14 cellular contexts compared by ENCODE assay signal in genomic region chr15:62770752-62771151, GRCh38.
A peak's percentile ranks its signal among the peaks of the same experiment; 100 is the strongest.
DNase-seq lines count a peak whose midpoint lies in the region; ATAC-seq and TF ChIP-seq lines count a peak whose summit lies in the region.
"Had no signal": no experiment of that assay in that cellular context is flagged by ENCODE, and none has a peak within 500 bp of the region (broad histone marks: within the 10 kb centered on the region; RNA-seq: fewer than 3 reads in every experiment).

No MANE protein-coding gene starts in this region.

- H4K8ac ChIP-seq in IMR-90 (ENCODE audit: low read depth in 2 of 2, low read length in 2 of 2) (no peak overlapping the region), mesenchymal stem cell (ENCODE audit: low read length) (no peak overlapping the region)

- peaks cover 3% of the 10 kb centered on the region; the same call in 1 of the 2 replicates for H4K20me1 ChIP-seq in IMR-90 (ENCODE audit: insufficient read depth, low read length)

- H3K14ac ChIP-seq in IMR-90 (replicated peaks; ENCODE audit: low read depth, low read length) = peak overlapping the region; percentile 38; the same call in 1 of the 2 replicates
- no peak overlapping the region for H3K14ac ChIP-seq in mesenchymal stem cell (ENCODE audit: low read length in 2 of 2)

- TF ChIP-seq POLR2A in IMR-90 (IDR thresholded peaks at IDR 0.05; ENCODE audit: low read depth, low read length) = no peak

- peak overlapping the region; percentile 33 for H2AK9ac ChIP-seq in IMR-90 (replicated peaks; ENCODE audit: low read depth, low read length, poor library complexity)

- TF ChIP-seq CTCF in IMR-90 (conservative IDR thresholded peaks at IDR 0.05; ENCODE audit: low read depth, low read length) (no peak), astrocyte of the spinal cord (IDR thresholded peaks at IDR 0.05; ENCODE audit: low read depth, low read length) (no peak)

- H3K27ac ChIP-seq in IMR-90 (ENCODE audit: insufficient read depth, low read length) (no peak overlapping the region), mesenchymal stem cell (ENCODE audit: low read length, poor library complexity, severe bottlenecking) (no peak overlapping the region)
- H3K27ac ChIP-seq: cardiac muscle cell, KMS-11, lower lobe of right lung, pancreas, tibial artery, WERI-Rb-1 had no signal

- dilution Hi-C loops in IMR-90 (cut with HindIII; ENCODE audit: low sequenced_read_pairs, unreplicated experiment) = no loop called here

- H2BK15ac ChIP-seq in IMR-90 (ENCODE audit: low read depth, low read length) (no peak overlapping the region), mesenchymal stem cell (ENCODE audit: low read depth, poor library complexity, severe bottlenecking) (no peak overlapping the region)

- no peak overlapping the region for H3K4ac ChIP-seq in IMR-90 (ENCODE audit: low read depth, low read length)
- no peak overlapping the region for H3K4ac ChIP-seq in mesenchymal stem cell (ENCODE audit: low read depth in 1 of 2, low read length in 2 of 2)

- no peak overlapping the region for H2BK20ac ChIP-seq in IMR-90 (ENCODE audit: low read depth, low read length)

- H3K9ac ChIP-seq in IMR-90 (ENCODE audit: low read depth, low read length) (no peak overlapping the region), mesenchymal stem cell (ENCODE audit: low read length) (peak overlapping the region; percentile 57)
- H3K9ac ChIP-seq: KMS-11 had no signal

- BruUV-seq in IMR-90 (replicated peaks; lab: Mats Ljungman, UMichigan) = no TSS peak

- H3K79me1 ChIP-seq in IMR-90 (ENCODE audit: low read depth in 1 of 2, low read length in 2 of 2) (0 out of 4 replicates have a peak, but pooled peaks cover 0 to 3% of the 10 kb centered on the region in 2 experiments), mesenchymal stem cell (replicated peaks; ENCODE audit: low read length, poor library complexity, severe bottlenecking) (no peaks in the 10 kb centered on the region)

- no peak overlapping the region for H3K23ac ChIP-seq in IMR-90 (ENCODE audit: low read depth, low read length)
- H3K23ac ChIP-seq in mesenchymal stem cell (ENCODE audit: low read length in 2 of 2) = no peak overlapping the region

- no peak overlapping the region for H3K56ac ChIP-seq in IMR-90 (ENCODE audit: extremely low read depth, insufficient read depth, low read length)

- no peak overlapping the region for H2AK5ac ChIP-seq in IMR-90 (ENCODE audit: low read depth, low read length)
- no peak overlapping the region for H2AK5ac ChIP-seq in mesenchymal stem cell (ENCODE audit: low read length, severe bottlenecking)

- H3K18ac ChIP-seq in IMR-90 (ENCODE audit: low read depth, low read length) = no peak overlapping the region
- no peak overlapping the region for H3K18ac ChIP-seq in mesenchymal stem cell (ENCODE audit: low read depth in 1 of 2, low read length in 2 of 2)

- no peak overlapping the region for H2AFZ ChIP-seq in IMR-90 (replicated peaks; ENCODE audit: low read length, poor library complexity)
- H2AFZ ChIP-seq in mesenchymal stem cell (ENCODE audit: low read depth, low read length) = no peak overlapping the region

- no peak overlapping the region for H4K5ac ChIP-seq in IMR-90 (ENCODE audit: low read depth, low read length)

- DNase-seq in AG20443 (ENCODE audit: low spot score) = peak; percentile 82
- DNase-seq in IMR-90 = peak; percentile 94
- peak; percentile 91 for DNase-seq in astrocyte of the spinal cord (ENCODE audit: low read depth, low spot score)
- DNase-seq in mesenchymal stem cell = peak; percentile 88
- no peak for DNase-seq in NAMALWA (ENCODE audit: low spot score)
- no peak for DNase-seq in stimulated activated naive CD8-positive, alpha-beta T cell treated with anti-CD3 and anti-CD28 coated beads, Interleukin-15, Interleukin-2, amounts not matched to agents 100 U/mL and 50 U/mL, for 24 hours
- DNase-seq in COLO829 (ENCODE audit: low spot score) = no peak
- DNase-seq: lower lobe of right lung, pancreas, tibial artery, WERI-Rb-1 had no signal

- H2BK12ac ChIP-seq in mesenchymal stem cell (ENCODE audit: low read length in 2 of 2) = no peak overlapping the region

- H3K36me3 ChIP-seq in IMR-90 (ENCODE audit: control insufficient read depth, insufficient read depth, low read length) = peaks cover 17% of the 10 kb centered on the region
- H3K36me3 ChIP-seq in mesenchymal stem cell (ENCODE audit: control insufficient read depth in 1 of 2, insufficient read depth in 2 of 2, low read depth in 1 of 2, low read length in 2 of 2) = peaks cover 8 to 90% of the 10 kb centered on the region in 2 experiments
- H3K36me3 ChIP-seq: cardiac muscle cell, pancreas had no signal

- H2BK5ac ChIP-seq in IMR-90 (ENCODE audit: low read depth, low read length, poor library complexity, severe bottlenecking) (no peak overlapping the region), mesenchymal stem cell (ENCODE audit: low read depth, low read length, poor library complexity, severe bottlenecking) (no peak overlapping the region)

- TF ChIP-seq RAD21 in IMR-90 (IDR thresholded peaks at IDR 0.05; ENCODE audit: low read length) = no peak; the same call in 1 of the 2 replicates

- H4K91ac ChIP-seq in IMR-90 (ENCODE audit: insufficient read depth, low read depth, low read length) (no peak overlapping the region), mesenchymal stem cell (ENCODE audit: low read length) (no peak overlapping the region)

- H3K4me2 ChIP-seq in IMR-90 (ENCODE audit: low read depth, low read length) (no peak overlapping the region), mesenchymal stem cell (ENCODE audit: low read length, poor library complexity, severe bottlenecking) (no peak overlapping the region)
- H3K4me2 ChIP-seq: KMS-11 had no signal

- H3K27me3 ChIP-seq in IMR-90 (ENCODE audit: control insufficient read depth, insufficient read depth, low read length) = no peaks in the 10 kb centered on the region
- H3K27me3 ChIP-seq in mesenchymal stem cell (ENCODE audit: control insufficient read depth in 1 of 2, insufficient read depth in 1 of 2, low read length in 2 of 2) = no peaks in the 10 kb centered on the region
- H3K27me3 ChIP-seq: cardiac muscle cell, pancreas, tibial artery had no signal

- ATAC-seq in IMR-90 (ENCODE audit: low read depth) (peak; percentile 87), GM21360 (IDR thresholded peaks at IDR 0.05; ENCODE audit: unreplicated experiment) (no peak)
- no peak for ATAC-seq in stimulated activated naive CD8-positive, alpha-beta T cell treated with anti-CD3 and anti-CD28 coated beads, Interleukin-15, Interleukin-2, amounts not matched to agents 100 U/mL and 50 U/mL, for 24 hours
- ATAC-seq: lower lobe of right lung, pancreas had no signal

- intact Hi-C loops in IMR-90 (cut with micrococcal nuclease) = no loop called here

- WGBS in IMR-90 (ENCODE audit: extremely low coverage in 2 of 2, insufficient read length in 1 of 2), 2 experiments = 33% methylated on average over 1 of the region's 7 CpGs; no CpG with 5 or more reads in 1 of the 2 experiments
- WGBS in mesenchymal stem cell = 27% methylated on average over 7 of the region's 7 CpGs

- H3K4me3 ChIP-seq in IMR-90 (ENCODE audit: insufficient read depth, low read depth, low read length) (no peak overlapping the region), astrocyte of the spinal cord (ENCODE audit: low read depth, low read length) (no peak overlapping the region), mesenchymal stem cell (ENCODE audit: insufficient read depth in 1 of 2, low read depth in 1 of 2, low read length in 2 of 2) (no peak overlapping the region)
- H3K4me3 ChIP-seq: cardiac muscle cell, lower lobe of right lung, pancreas, tibial artery had no signal

- in situ Hi-C loops in IMR-90 (cut with MboI; ENCODE audit: low sequenced_read_pairs) = no loop called here
- in situ Hi-C loops in astrocyte of the spinal cord (cut with HindIII; ENCODE audit: low sequenced_read_pairs) = no loop called here

- no peaks in the 10 kb centered on the region for H3K9me3 ChIP-seq in IMR-90 (ENCODE audit: control insufficient read depth, insufficient read depth, low read length)
- no peaks in the 10 kb centered on the region for H3K9me3 ChIP-seq in mesenchymal stem cell (ENCODE audit: control insufficient read depth, low read length)
- H3K9me3 ChIP-seq: lower lobe of right lung, pancreas, tibial artery had no signal

- H3K9me1 ChIP-seq in IMR-90 (ENCODE audit: insufficient read depth, low read length) = peaks cover 19% of the 10 kb centered on the region

- H3K4me1 ChIP-seq in IMR-90 (ENCODE audit: control insufficient read depth, insufficient read depth, low read length) (peaks cover 6% of the 10 kb centered on the region), mesenchymal stem cell (ENCODE audit: control insufficient read depth, insufficient read depth, low read depth, low read length) (peaks cover 14% of the 10 kb centered on the region)
- H3K4me1 ChIP-seq: lower lobe of right lung, pancreas, tibial artery had no signal

- H2BK120ac ChIP-seq in IMR-90 (ENCODE audit: low read depth, low read length) (no peak overlapping the region), mesenchymal stem cell (ENCODE audit: low read depth, low read length) (no peak overlapping the region)

- CTCF ChIA-PET in IMR-90 (lab: Yijun Ruan, JAX) = no interaction called here

- POLR2A ChIA-PET in IMR-90 (lab: Charles Lee; ENCODE audit: unreplicated experiment) = no interaction called here

TF ChIP-seq in IMR-90, 13 proteins besides CTCF, POLR2A, EP300 and RAD21 (continues in another document):
- TF ChIP-seq SMC3 (IDR thresholded peaks at IDR 0.05; ENCODE audit: low read depth, low read length) = no peak
- no peak for TF ChIP-seq CHD1 (IDR thresholded peaks at IDR 0.05; ENCODE audit: low read depth, low read length)
- 0 out of 2 replicates have a peak, but pooled peaks have one; percentile 45 for TF ChIP-seq CEBPB (IDR thresholded peaks at IDR 0.05; ENCODE audit: low read depth, low read length)
- no peak for TF ChIP-seq NFE2L2 (IDR thresholded peaks at IDR 0.05; ENCODE audit: low read depth, low read length)
- TF ChIP-seq FOS (IDR thresholded peaks at IDR 0.05; ENCODE audit: low read depth, low read length) = peak; percentile 71
- peak; percentile 23; the same call in 1 of the 2 replicates for TF ChIP-seq MAFK (IDR thresholded peaks at IDR 0.05; ENCODE audit: low read depth, low read length)
- TF ChIP-seq USF2 (IDR thresholded peaks at IDR 0.05; ENCODE audit: low read depth, low read length) = peak; percentile 9; the same call in 1 of the 2 replicates
- no peak for TF ChIP-seq RFX5 (IDR thresholded peaks at IDR 0.05; ENCODE audit: low read depth, low read length)
- peak; percentile 62; the same call in 1 of the 2 replicates for TF ChIP-seq MXI1 (IDR thresholded peaks at IDR 0.05; ENCODE audit: borderline replicate concordance, low read depth, low read length)
- peak; percentile 32 for TF ChIP-seq RCOR1 (IDR thresholded peaks at IDR 0.05; ENCODE audit: insufficient replicate concordance, low read length)

Comparison
In these comparisons a context has a peak if more than half of its experiments do, and no peak if none do; other contexts are left out.
1. DNase-seq: peak in AG20443 (single experiment), IMR-90 (single experiment), astrocyte of the spinal cord (single experiment) and mesenchymal stem cell (single experiment); none in NAMALWA (single experiment), stimulated activated naive CD8-positive, alpha-beta T cell treated with anti-CD3 and anti-CD28 coated beads, Interleukin-15, Interleukin-2, amounts not matched to agents 100 U/mL and 50 U/mL, for 24 hours (single experiment) and COLO829 (single experiment).